Comparison of ENCODE assay signal across 8 cellular contexts in genomic region chr1:178607718-178608408, GRCh38.
DNase-seq lines count a peak whose midpoint lies in the region; ATAC-seq and TF ChIP-seq lines count a peak whose summit lies in the region.

No MANE protein-coding gene starts in this region.

- no peak overlapping the region for H3K4me3 ChIP-seq in GM23338

- H3K9me2 ChIP-seq in GM23338 (ENCODE audit: insufficient read depth) = no peaks in the 10 kb centered on the region

- no peaks in the 10 kb centered on the region for H3K27me3 Mint-ChIP-seq in GM23338 (ENCODE audit: insufficient read depth, low read depth, poor library complexity)

- no peak overlapping the region for H3K4me3 Mint-ChIP-seq in GM23338

- H3K27ac Mint-ChIP-seq in GM23338 = no peak overlapping the region

- no peaks in the 10 kb centered on the region for H3F3A ChIP-seq in GM23338 (replicated peaks; ENCODE audit: low read depth)

- H3K27me3 ChIP-seq in GM23338 (ENCODE audit: insufficient read depth) = no peaks in the 10 kb centered on the region

- peak; percentile 43 for ATAC-seq in GM21390 (IDR thresholded peaks at IDR 0.05; ENCODE audit: unreplicated experiment)
- ATAC-seq in HG03520 (IDR thresholded peaks at IDR 0.05; ENCODE audit: unreplicated experiment) = peak; percentile 41
- ATAC-seq in GM23338 = no peak

- no peaks in the 10 kb centered on the region for H3K36me3 Mint-ChIP-seq in GM23338 (ENCODE audit: low read depth)

- DNase-seq in ELR (ENCODE audit: low read depth) (peak; percentile 46), epithelial cell of prostate (ENCODE audit: low read depth, low spot score) (no peak), anterior cingulate cortex (lab: John Stamatoyannopoulos, UW) (no peak), GM23338 (ENCODE audit: low spot score) (no peak), NCI-H2029 treated with DMSO at 0.1 percent for 48 hours (lab: John Stamatoyannopoulos, UW) (no peak), NCI-H2196 (lab: John Stamatoyannopoulos, UW; ENCODE audit: unreplicated experiment) (no peak)

- no peaks in the 10 kb centered on the region for H3K79me2 ChIP-seq in GM23338 (replicated peaks; ENCODE audit: insufficient read depth)

- H3K4me1 ChIP-seq in GM23338 (ENCODE audit: insufficient read depth) = peaks cover 6% of the 10 kb centered on the region

- H3K27ac ChIP-seq in epithelial cell of prostate (peak overlapping the region; percentile 54), GM23338 (ENCODE audit: low read depth) (no peak overlapping the region)

- H4K20me1 ChIP-seq in GM23338 (replicated peaks; ENCODE audit: insufficient read depth) = no peaks in the 10 kb centered on the region

- peaks cover 8% of the 10 kb centered on the region for H3K4me1 Mint-ChIP-seq in GM23338

- no peak for TF ChIP-seq CTCF in GM23338 (conservative IDR thresholded peaks at IDR 0.05; ENCODE audit: low read depth in 2 of 2)

- H3K4me2 ChIP-seq in GM23338 = no peak overlapping the region

- H3K9me3 Mint-ChIP-seq in GM23338 = no peaks in the 10 kb centered on the region

- H2AFZ ChIP-seq in GM23338 = no peak overlapping the region

- H3K36me3 ChIP-seq in GM23338 (ENCODE audit: insufficient read depth) = no peaks in the 10 kb centered on the region

TF ChIP-seq in GM23338, 12 proteins besides CTCF, POLR2A, EP300 and RAD21:
- TF ChIP-seq ETS1 (IDR thresholded peaks at IDR 0.05) = no peak
- TF ChIP-seq NANOG (IDR thresholded peaks at IDR 0.05; ENCODE audit: borderline replicate concordance) = no peak
- no peak for TF ChIP-seq EZH2phosphoT487 (IDR thresholded peaks at IDR 0.05; ENCODE audit: unreplicated experiment)
- TF ChIP-seq ZNF114 (CRISPR knock-in tag; IDR thresholded peaks at IDR 0.05) = no peak
- no peak for TF ChIP-seq ZNF331 (CRISPR knock-in tag; IDR thresholded peaks at IDR 0.05; ENCODE audit: low read depth)
- no peak for TF ChIP-seq REST (IDR thresholded peaks at IDR 0.05; ENCODE audit: unreplicated experiment)
- no peak for TF ChIP-seq STAT1 (IDR thresholded peaks at IDR 0.05; ENCODE audit: unreplicated experiment)
- no peak for TF ChIP-seq EZH2 (IDR thresholded peaks at IDR 0.05; ENCODE audit: low read depth, unreplicated experiment)
- no peak for TF ChIP-seq ZNF462 (CRISPR knock-in tag; IDR thresholded peaks at IDR 0.05)
- no peak for TF ChIP-seq JUNB (IDR thresholded peaks at IDR 0.05; ENCODE audit: unreplicated experiment)
- no peak for TF ChIP-seq POLR2AphosphoS5 (IDR thresholded peaks at IDR 0.05; ENCODE audit: low read depth)
- TF ChIP-seq CREB1 (CRISPR knock-in tag; IDR thresholded peaks at IDR 0.05; ENCODE audit: low read depth) = no peak
